In the genomic region with DNA sequence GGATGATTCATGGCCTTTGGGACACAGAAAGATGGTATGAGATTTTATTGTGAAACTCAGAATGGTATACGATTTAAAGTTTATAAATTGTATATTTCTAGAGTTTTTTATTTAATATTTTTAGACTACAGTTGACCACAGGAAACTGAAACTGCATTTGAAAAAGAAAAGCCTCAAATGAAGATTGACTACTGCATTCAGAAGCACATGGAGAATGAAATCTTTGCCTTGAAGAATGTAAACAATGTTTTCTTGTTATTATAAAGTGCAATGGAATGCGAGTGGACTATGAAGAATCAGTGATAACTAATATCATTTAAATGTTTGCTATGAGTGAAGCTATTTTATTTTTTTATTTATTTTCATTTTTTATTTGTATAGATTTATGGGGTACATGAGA, we compare ENCODE assay signal across 17 cellular contexts.
A peak's percentile ranks its signal among the peaks of the same experiment; 100 is the strongest.
DNase-seq lines count a peak whose midpoint lies in the region; FAIRE-seq and TF ChIP-seq lines count a peak whose summit lies in the region.
"Had no signal": no experiment of that assay in that cellular context is flagged by ENCODE, and none has a peak within 500 bp of the region (broad histone marks: within the 10 kb centered on the region; RNA-seq: fewer than 3 reads in every experiment).

No MANE protein-coding gene starts in this region.

- H3K36me3 ChIP-seq in ACC112 (ENCODE audit: insufficient read depth, low read length), result no peaks in the 10 kb centered on the region
- H3K36me3 ChIP-seq: BLaER1 had no signal

- no peaks in the 10 kb centered on the region for H3K27me3 ChIP-seq in ACC112 (ENCODE audit: insufficient read depth, low read length)
- H3K27me3 ChIP-seq: BLaER1 had no signal

- H3K27ac ChIP-seq in ACC112 (ENCODE audit: low read depth, low read length), result peak overlapping the region; percentile 2; the same call in 1 of the 2 replicates
- H3K27ac ChIP-seq: 22Rv1, BLaER1 had no signal

- peaks cover 8% of the 10 kb centered on the region for H3K9me3 Mint-ChIP-seq in activated naive CD8-positive, alpha-beta T cell treated with anti-CD3 and anti-CD28 coated beads for 36 hours
- H3K9me3 Mint-ChIP-seq: H9 had no signal

- H3K4me3 ChIP-seq in ACC112 (ENCODE audit: low read depth, low read length) (no peak overlapping the region; the same call in 1 of the 2 replicates), fibroblast of pulmonary artery (replicated peaks; ENCODE audit: low read depth, low read length) (no peak overlapping the region)
- H3K4me3 ChIP-seq: BLaER1 had no signal

- no peaks in the 10 kb centered on the region for H3K27me3 Mint-ChIP-seq in activated naive CD8-positive, alpha-beta T cell treated with anti-CD3 and anti-CD28 coated beads for 36 hours
- H3K27me3 Mint-ChIP-seq: CD8-positive, alpha-beta memory T cell had no signal

- no peaks in the 10 kb centered on the region for H3K4me1 Mint-ChIP-seq in activated naive CD8-positive, alpha-beta T cell treated with anti-CD3 and anti-CD28 coated beads for 36 hours
- H3K4me1 Mint-ChIP-seq: CD8-positive, alpha-beta memory T cell had no signal

- H3K79me2 ChIP-seq in ACC112 (ENCODE audit: control insufficient read depth, insufficient read depth, low read length, unreplicated experiment), result no peaks in the 10 kb centered on the region

- peak; percentile 10 for DNase-seq in HTR-8/SVneo (ENCODE audit: insufficient read length, low spot score)
- peak; percentile 50 for DNase-seq in amniotic epithelial cell (ENCODE audit: low read depth)
- DNase-seq in fibroblast of pulmonary artery (ENCODE audit: low read depth), result peak; percentile 17
- no peak for DNase-seq in NCI-H128 (lab: John Stamatoyannopoulos, UW; ENCODE audit: unreplicated experiment)
- DNase-seq in MV-4-11 (lab: John Stamatoyannopoulos, UW), result no peak
- no peak for DNase-seq in NCI-H69 (lab: John Stamatoyannopoulos, UW)
- DNase-seq in activated naive CD8-positive, alpha-beta T cell treated with anti-CD3 and anti-CD28 coated beads for 36 hours, result no peak
- DNase-seq: AML-193; CD8-positive, alpha-beta memory T cell; DMS53; GOT3; H9; IMR-90; KBM-7 had no signal

- H3K4me1 ChIP-seq in ACC112 (ENCODE audit: control insufficient read depth, insufficient read depth, low read length, unreplicated experiment), result peaks cover 5% of the 10 kb centered on the region
- H3K4me1 ChIP-seq: BLaER1 had no signal

- H3K27ac Mint-ChIP-seq in activated naive CD8-positive, alpha-beta T cell treated with anti-CD3 and anti-CD28 coated beads for 36 hours, result no peak overlapping the region
- H3K27ac Mint-ChIP-seq: CD8-positive, alpha-beta memory T cell; H9 had no signal

- no peak for FAIRE-seq in HTR-8/SVneo (lab: Jason Lieb, UNC)

- no peak for TF ChIP-seq CTCF in fibroblast of pulmonary artery (IDR thresholded peaks at IDR 0.05; ENCODE audit: low read length, missing control alignments)

- H2AFZ ChIP-seq in ACC112 (ENCODE audit: low read length, unreplicated experiment), result peak overlapping the region; percentile 94

- no peaks in the 10 kb centered on the region for H3K36me3 Mint-ChIP-seq in activated naive CD8-positive, alpha-beta T cell treated with anti-CD3 and anti-CD28 coated beads for 36 hours
- H3K36me3 Mint-ChIP-seq: CD8-positive, alpha-beta memory T cell had no signal

- no peak overlapping the region for H3K4me3 Mint-ChIP-seq in activated naive CD8-positive, alpha-beta T cell treated with anti-CD3 and anti-CD28 coated beads for 36 hours
- H3K4me3 Mint-ChIP-seq: CD8-positive, alpha-beta memory T cell; H9 had no signal

Comparison
In these comparisons a context has a peak if more than half of its experiments do, and no peak if none do; other contexts are left out.
1. DNase-seq: peak in HTR-8/SVneo (single experiment), amniotic epithelial cell (single experiment) and fibroblast of pulmonary artery (single experiment); none in NCI-H128 (single experiment), MV-4-11 (single experiment), NCI-H69 (single experiment) and activated naive CD8-positive, alpha-beta T cell treated with anti-CD3 and anti-CD28 coated beads for 36 hours (single experiment).